Comparison of ENCODE assay signal across 10 cellular contexts in genomic region chr5:398475-399295, GRCh38. TPM values are rescaled to one million over a fixed set of nuclear protein-coding genes. Genes with fewer than 3 reads are reported as not detected.
DNase-seq lines count a peak whose midpoint lies in the region; ATAC-seq, FAIRE-seq and TF ChIP-seq lines count a peak whose summit lies in the region.
"Had no signal": no experiment of that assay in that cellular context is flagged by ENCODE, and none has a peak within 500 bp of the region (broad histone marks: within the 10 kb centered on the region; RNA-seq: fewer than 3 reads in every experiment).

No MANE protein-coding gene starts in this region.

- no peaks in the 10 kb centered on the region for H3K9me3 ChIP-seq in astrocyte (ENCODE audit: insufficient read depth, low read depth, low read length)
- H3K9me3 ChIP-seq in ovary = no peaks in the 10 kb centered on the region
- H3K9me3 ChIP-seq in gastrocnemius medialis = no peaks in the 10 kb centered on the region

- H4K20me1 ChIP-seq in astrocyte (ENCODE audit: insufficient read depth, low read length) = no peaks in the 10 kb centered on the region

- TF ChIP-seq POLR2A in ovary (IDR thresholded peaks at IDR 0.05) = no peak
- TF ChIP-seq POLR2A in gastrocnemius medialis (IDR thresholded peaks at IDR 0.05) = no peak

- H3K4me3 Mint-ChIP-seq in HFFc6 = peak overlapping the region; percentile 81
- no peak overlapping the region for H3K4me3 Mint-ChIP-seq in astrocyte (ENCODE audit: unreplicated experiment)

- H3K4me3 ChIP-seq in astrocyte (ENCODE audit: insufficient read depth, low read depth, low read length) (no peak overlapping the region), ovary (no peak overlapping the region), gastrocnemius medialis (no peak overlapping the region)

- WGBS in ovary, 3 donors = 91 to 95% (median 94%) methylated on average over 35 of the region's 35 CpGs

- DNase-seq in NCI-H345 (lab: John Stamatoyannopoulos, UW) (peak; percentile 28), NCI-H345 treated with DMSO at 0.1 percent for 48 hours (lab: John Stamatoyannopoulos, UW; ENCODE audit: unreplicated experiment) (no peak), HFFc6 (no peak), astrocyte (ENCODE audit: low read depth) (no peak), ovary (peak in 2 of 5 donors; percentile 23 to 33), NCI-H748 (lab: John Stamatoyannopoulos, UW; ENCODE audit: unreplicated experiment) (no peak), NCI-H128 (lab: John Stamatoyannopoulos, UW; ENCODE audit: unreplicated experiment) (no peak), gastrocnemius medialis (no peak)
- DNase-seq: cerebellar nuclear complex; NK-92 treated with Interleukin-12 subunit alpha and Interleukin-12 subunit beta, amount 100 ng/mL, for 24 hours had no signal

- in situ Hi-C loops in gastrocnemius medialis (cut with MboI; ENCODE audit: low sequenced_read_pairs in 4 of 4) = no loop called here

- H3K79me2 ChIP-seq in astrocyte (ENCODE audit: insufficient read depth, low read length) = no peaks in the 10 kb centered on the region

- intact Hi-C loops in ovary (cut with DNase I) (no loop called here), gastrocnemius medialis (cut with DNase I; ENCODE audit: low total_unique reads) (no loop called here)

- peak overlapping the region; percentile 80 for H3K4me2 ChIP-seq in astrocyte (ENCODE audit: low read length)

- H3K27me3 Mint-ChIP-seq in HFFc6 (ENCODE audit: insufficient read depth) (peaks cover 11% of the 10 kb centered on the region), astrocyte (ENCODE audit: low read depth, unreplicated experiment) (peaks cover 3% of the 10 kb centered on the region)

- H2AFZ ChIP-seq in astrocyte (ENCODE audit: low read depth, low read length) = no peak overlapping the region

- H3K4me1 ChIP-seq in astrocyte (ENCODE audit: insufficient read depth, low read length) (peaks cover 48% of the 10 kb centered on the region), ovary (ENCODE audit: insufficient read depth) (peaks cover 17% of the 10 kb centered on the region), gastrocnemius medialis (peaks cover 3 to 7% of the 10 kb centered on the region in 2 donors)

- H3K36me3 Mint-ChIP-seq in HFFc6 (ENCODE audit: low read depth) (peaks cover 28% of the 10 kb centered on the region), astrocyte (ENCODE audit: low read depth, unreplicated experiment) (peaks cover 9% of the 10 kb centered on the region)

- FAIRE-seq in astrocyte (lab: Jason Lieb, UNC) = no peak

- H3K27me3 ChIP-seq in astrocyte (ENCODE audit: insufficient read depth, low read length) (no peaks in the 10 kb centered on the region), ovary (no peaks in the 10 kb centered on the region), gastrocnemius medialis (peaks cover 11 to 34% (median 26%) of the 10 kb centered on the region in 3 donors)

- H3K27ac Mint-ChIP-seq in HFFc6 (peak overlapping the region; percentile 100), astrocyte (ENCODE audit: unreplicated experiment) (no peak overlapping the region)

- no peak for ATAC-seq in gastrocnemius medialis

- peak overlapping the region; percentile 94 for H3K9ac ChIP-seq in astrocyte (ENCODE audit: low read length)

- H3K36me3 ChIP-seq in astrocyte (ENCODE audit: insufficient read depth, low read length) (no peaks in the 10 kb centered on the region), ovary (no peaks in the 10 kb centered on the region), gastrocnemius medialis (no peaks in the 10 kb centered on the region)

- H3K4me1 Mint-ChIP-seq in HFFc6 (ENCODE audit: low read depth) (peaks cover 58% of the 10 kb centered on the region), astrocyte (ENCODE audit: low read depth, unreplicated experiment) (peaks cover 23% of the 10 kb centered on the region)

- H3K9me3 Mint-ChIP-seq in HFFc6 = no peaks in the 10 kb centered on the region
- H3K9me3 Mint-ChIP-seq in astrocyte (ENCODE audit: unreplicated experiment) = peaks cover 8% of the 10 kb centered on the region

- no peak for TF ChIP-seq EP300 in ovary (IDR thresholded peaks at IDR 0.05)

- TF ChIP-seq CTCF in HFFc6 (IDR thresholded peaks at IDR 0.05) (0 out of 2 replicates have a peak, but pooled peaks have one; percentile 9), astrocyte (IDR thresholded peaks at IDR 0.05; ENCODE audit: insufficient read depth, low read depth, low read length) (no peak), ovary (IDR thresholded peaks at IDR 0.05) (no peak), gastrocnemius medialis (IDR thresholded peaks at IDR 0.05 in 4 of 5, conservative IDR thresholded peaks at IDR 0.05 in 1 of 5) (no peak)

- H3K27ac ChIP-seq in astrocyte (ENCODE audit: low read depth, low read length) = peak overlapping the region; percentile 99
- peak overlapping the region; percentile 63 to 86 for H3K27ac ChIP-seq in ovary
- no peak overlapping the region for H3K27ac ChIP-seq in gastrocnemius medialis

RNA-seq across cellular contexts. Expression of gene EXOC3, which starts 44.3 kb away (rescaled TPM):
- 10 to 100 TPM; 46.8 to 54.1 (median 50.3) TPM for total RNA-seq in HFFc6 (2021; fragmentation: NEBNext Ultra II Directional; extraction: Animal tissue kit (Norgen Biotek cat#: 25700))
- total RNA-seq in astrocyte (36.7 and 37.9 TPM in 2 replicates), ovary (10 to 100 TPM; 25.5 to 67.4 (median 53.8) TPM), gastrocnemius medialis (10 to 100 TPM; 44.3 to 81.7 (median 54.0) TPM)
- 10 to 100 TPM; 33.1 to 41.4 TPM for polyA plus RNA-seq in ovary

Comparison
In these comparisons a context has a peak if more than half of its experiments do, and no peak if none do; other contexts are left out.
1. H3K27ac ChIP-seq: peak in astrocyte (single experiment) and ovary (2 of 2); none in gastrocnemius medialis (0 of 4).